Comparison of ENCODE assay signal across 18 cellular contexts in genomic region chr13:78972561-78972960, GRCh38.
DNase-seq lines count a peak whose midpoint lies in the region; TF ChIP-seq lines count a peak whose summit lies in the region.
"Had no signal": no experiment of that assay in that cellular context is flagged by ENCODE, and none has a peak within 500 bp of the region (broad histone marks: within the 10 kb centered on the region; RNA-seq: fewer than 3 reads in every experiment).

No MANE protein-coding gene starts in this region.

- H3F3A ChIP-seq in MM.1S (ENCODE audit: insufficient read depth, low read length): no peaks in the 10 kb centered on the region
- H3F3A ChIP-seq in neural progenitor cell (ENCODE audit: low read depth): no peaks in the 10 kb centered on the region

- H3K9ac ChIP-seq in MM.1S (ENCODE audit: low read length) (no peak overlapping the region), neural progenitor cell (no peak overlapping the region)
- H3K9ac ChIP-seq: BLaER1 treated with 17β-estradiol and CSF1 and Interleukin-3, amounts not matched to agents 10 nM and 100 nM had no signal

- H3K36me3 ChIP-seq in MM.1S (replicated peaks; ENCODE audit: insufficient read depth, low read length) (no peaks in the 10 kb centered on the region), neural progenitor cell (no peaks in the 10 kb centered on the region)
- H3K36me3 ChIP-seq: BE2C; BLaER1 treated with 17β-estradiol and CSF1 and Interleukin-3, amounts not matched to agents 10 nM and 100 nM had no signal

- H3K79me2 ChIP-seq in MM.1S (ENCODE audit: low read length) (no peaks in the 10 kb centered on the region), neural progenitor cell (ENCODE audit: low read depth) (no peaks in the 10 kb centered on the region)

- no peaks in the 10 kb centered on the region for H3K27me3 ChIP-seq in MM.1S (replicated peaks; ENCODE audit: insufficient read depth, low read length)
- H3K27me3 ChIP-seq in neural progenitor cell: no peaks in the 10 kb centered on the region
- H3K27me3 ChIP-seq: BE2C; BLaER1 treated with 17β-estradiol and CSF1 and Interleukin-3, amounts not matched to agents 10 nM and 100 nM had no signal

- H2AFZ ChIP-seq in MM.1S (ENCODE audit: low read length): 0 out of 2 replicates have a peak overlapping the region, but pooled peaks have one; percentile 3
- H2AFZ ChIP-seq in neural progenitor cell (replicated peaks): peak overlapping the region; percentile 60

- H3K9me3 ChIP-seq in MM.1S (replicated peaks; ENCODE audit: insufficient read depth, low read length) (no peaks in the 10 kb centered on the region), neural progenitor cell (ENCODE audit: low read depth) (no peaks in the 10 kb centered on the region)
- H3K9me3 ChIP-seq: BE2C; BLaER1 treated with 17β-estradiol and CSF1 and Interleukin-3, amounts not matched to agents 10 nM and 100 nM had no signal

- no peak overlapping the region for H3K27ac Mint-ChIP-seq in neural progenitor cell
- H3K27ac Mint-ChIP-seq: CD14-positive monocyte; CD4-positive, alpha-beta T cell; CD8-positive, alpha-beta memory T cell; H9 had no signal

- no peak overlapping the region for H3K4me3 ChIP-seq in MM.1S (ENCODE audit: low read length)
- H3K4me3 ChIP-seq in neural progenitor cell: no peak overlapping the region
- H3K4me3 ChIP-seq: BLaER1 treated with 17β-estradiol and CSF1 and Interleukin-3, amounts not matched to agents 10 nM and 100 nM had no signal

- H3K4me2 ChIP-seq in MM.1S (ENCODE audit: low read depth, low read length): no peak overlapping the region
- no peak overlapping the region for H3K4me2 ChIP-seq in neural progenitor cell
- H3K4me2 ChIP-seq: BLaER1 treated with 17β-estradiol and CSF1 and Interleukin-3, amounts not matched to agents 10 nM and 100 nM had no signal

- DNase-seq in NCI-H146 (lab: John Stamatoyannopoulos, UW): peak; percentile 17
- no peak for DNase-seq in NCI-H146 treated with DMSO at 0.1 percent for 48 hours (lab: John Stamatoyannopoulos, UW; ENCODE audit: unreplicated experiment)
- DNase-seq in MM.1S: no peak
- DNase-seq in neural progenitor cell (ENCODE audit: low spot score): no peak
- no peak for DNase-seq in NCI-H1092 treated with DMSO at 0.1 percent for 48 hours (lab: John Stamatoyannopoulos, UW)
- no peak for DNase-seq in Kasumi-1 (lab: John Stamatoyannopoulos, UW)
- DNase-seq: AML-193; BE2C; CD4-positive, alpha-beta T cell; CD8-positive, alpha-beta memory T cell; DMS 273 treated with DMSO at 0.1 percent for 48 hours; DMS79; EL; GDM1; H9 had no signal

- H3K4me1 Mint-ChIP-seq in neural progenitor cell: no peaks in the 10 kb centered on the region
- H3K4me1 Mint-ChIP-seq: CD14-positive monocyte; CD8-positive, alpha-beta memory T cell had no signal

- no peaks in the 10 kb centered on the region for H3K36me3 Mint-ChIP-seq in neural progenitor cell
- H3K36me3 Mint-ChIP-seq: CD14-positive monocyte; CD8-positive, alpha-beta memory T cell had no signal

- H3K27me3 Mint-ChIP-seq in neural progenitor cell (ENCODE audit: insufficient read depth, low read depth): peaks cover 4% of the 10 kb centered on the region

- H3K27ac ChIP-seq in MM.1S (ENCODE audit: low read length) (no peak overlapping the region), neural progenitor cell (no peak overlapping the region)
- H3K27ac ChIP-seq: 22Rv1; BLaER1 treated with 17β-estradiol and CSF1 and Interleukin-3, amounts not matched to agents 10 nM and 100 nM had no signal

- TF ChIP-seq CTCF in MM.1S (IDR thresholded peaks at IDR 0.05; ENCODE audit: low read length) (no peak), neural progenitor cell (IDR thresholded peaks at IDR 0.05) (no peak)

- H4K20me1 ChIP-seq in MM.1S (ENCODE audit: insufficient read depth, low read length) (no peaks in the 10 kb centered on the region), neural progenitor cell (ENCODE audit: low read depth) (no peaks in the 10 kb centered on the region)
- H4K20me1 ChIP-seq: BLaER1 treated with 17β-estradiol and CSF1 and Interleukin-3, amounts not matched to agents 10 nM and 100 nM had no signal

- H3K4me1 ChIP-seq in MM.1S (ENCODE audit: low read length) (no peaks in the 10 kb centered on the region), neural progenitor cell (no peaks in the 10 kb centered on the region)
- H3K4me1 ChIP-seq: BE2C; BLaER1 treated with 17β-estradiol and CSF1 and Interleukin-3, amounts not matched to agents 10 nM and 100 nM had no signal

- H3K9me2 ChIP-seq in MM.1S (replicated peaks; ENCODE audit: insufficient read depth, low read length): no peaks in the 10 kb centered on the region

- H3K4me3 Mint-ChIP-seq in neural progenitor cell: no peak overlapping the region
- H3K4me3 Mint-ChIP-seq: CD14-positive monocyte; CD4-positive, alpha-beta T cell; CD8-positive, alpha-beta memory T cell; H9 had no signal

- no peaks in the 10 kb centered on the region for H3K9me3 Mint-ChIP-seq in neural progenitor cell
- H3K9me3 Mint-ChIP-seq: CD14-positive monocyte, H9 had no signal
